10 cellular contexts compared by ENCODE assay signal in genomic region chr1:24748191-24749121, GRCh38. TPM values are rescaled to one million over a fixed set of nuclear protein-coding genes. Genes with fewer than 3 reads are reported as not detected.
DNase-seq lines count a peak whose midpoint lies in the region; ATAC-seq and TF ChIP-seq lines count a peak whose summit lies in the region.
"Had no signal": no experiment of that assay in that cellular context is flagged by ENCODE, and none has a peak within 500 bp of the region (broad histone marks: within the 10 kb centered on the region; RNA-seq: fewer than 3 reads in every experiment).

No MANE protein-coding gene starts in this region.

- peaks cover 3% of the 10 kb centered on the region for H3K36me3 ChIP-seq in iPS-18a (ENCODE audit: control insufficient read depth, low read depth, low read length)
- no peaks in the 10 kb centered on the region for H3K36me3 ChIP-seq in thoracic aorta
- H3K36me3 ChIP-seq: BE2C had no signal

- intact Hi-C loops in activated CD4-positive, alpha-beta T cell treated with anti-CD3 and anti-CD28 coated beads, Interleukin-2, amount 10 ng/mL, durations not matched to agents 24 days and 14 days (cut with micrococcal nuclease): loop anchor here (10.0 kb wide), 1 partner anchor 206 kb away; no protein-coding TSS in a partner anchor

- H3K27ac ChIP-seq in iPS-18a (ENCODE audit: low read length) (no peak overlapping the region), thoracic aorta (peak overlapping the region; percentile 90 to 98)

- no peaks in the 10 kb centered on the region for H3K9me3 Mint-ChIP-seq in activated CD4-positive, alpha-beta T cell treated with anti-CD3 and anti-CD28 coated beads, Interleukin-2, amount 10 ng/mL, durations not matched to agents 24 days and 14 days
- no peaks in the 10 kb centered on the region for H3K9me3 Mint-ChIP-seq in WTC11

- no peaks in the 10 kb centered on the region for H3K27me3 ChIP-seq in iPS-18a (ENCODE audit: control insufficient read depth, insufficient read depth, low read length)
- no peaks in the 10 kb centered on the region for H3K27me3 ChIP-seq in thoracic aorta (replicated peaks; ENCODE audit: insufficient read depth)
- H3K27me3 ChIP-seq: BE2C had no signal

- H3K4me1 Mint-ChIP-seq in activated CD4-positive, alpha-beta T cell treated with anti-CD3 and anti-CD28 coated beads, Interleukin-2, amount 10 ng/mL, durations not matched to agents 24 days and 14 days: peaks cover 37% of the 10 kb centered on the region
- H3K4me1 Mint-ChIP-seq in WTC11: peaks cover 64% of the 10 kb centered on the region

- H3K4me3 Mint-ChIP-seq in activated CD4-positive, alpha-beta T cell treated with anti-CD3 and anti-CD28 coated beads, Interleukin-2, amount 10 ng/mL, durations not matched to agents 24 days and 14 days: peak overlapping the region; percentile 59
- peak overlapping the region; percentile 95 for H3K4me3 Mint-ChIP-seq in WTC11

- H3K36me3 Mint-ChIP-seq in activated CD4-positive, alpha-beta T cell treated with anti-CD3 and anti-CD28 coated beads, Interleukin-2, amount 10 ng/mL, durations not matched to agents 24 days and 14 days (ENCODE audit: low read depth): peaks cover 3% of the 10 kb centered on the region
- H3K36me3 Mint-ChIP-seq in WTC11: peaks cover 27% of the 10 kb centered on the region

- POLR2A ChIA-PET in WTC11 (lab: Charles Lee): interaction anchor here (1.1 kb wide), 1 partner anchor 24 kb away, joined by 3 read pairs; no protein-coding TSS in a partner anchor

- H3K27ac Mint-ChIP-seq in activated CD4-positive, alpha-beta T cell treated with anti-CD3 and anti-CD28 coated beads, Interleukin-2, amount 10 ng/mL, durations not matched to agents 24 days and 14 days: no peak overlapping the region
- peak overlapping the region; percentile 87 for H3K27ac Mint-ChIP-seq in WTC11

- CTCF ChIA-PET in WTC11 (lab: Charles Lee): interaction anchor here (1.0 to 1.8 kb wide), 3 partner anchors 17 to 99 kb away, joined by 3 to 10 read pairs (median 4); no protein-coding TSS in a partner anchor

- H3K9ac ChIP-seq in iPS-18a (ENCODE audit: low read length): no peak overlapping the region

- H3K4me3 ChIP-seq in iPS-18a (ENCODE audit: low read length) (peak overlapping the region; percentile 19), thoracic aorta (peak overlapping the region; percentile 91)

- H3K4me1 ChIP-seq in iPS-18a (ENCODE audit: control insufficient read depth, low read depth, low read length) (peaks cover 11% of the 10 kb centered on the region), thoracic aorta (ENCODE audit: control insufficient read depth in 1 of 2, low read depth in 2 of 2) (peaks cover 36 to 53% of the 10 kb centered on the region in 2 donors)

- H3K9me3 ChIP-seq in iPS-18a (ENCODE audit: control insufficient read depth, low read depth, low read length): no peaks in the 10 kb centered on the region
- no peaks in the 10 kb centered on the region for H3K9me3 ChIP-seq in thoracic aorta
- H3K9me3 ChIP-seq: BE2C had no signal

- H3K27me3 Mint-ChIP-seq in activated CD4-positive, alpha-beta T cell treated with anti-CD3 and anti-CD28 coated beads, Interleukin-2, amount 10 ng/mL, durations not matched to agents 24 days and 14 days: no peaks in the 10 kb centered on the region
- no peaks in the 10 kb centered on the region for H3K27me3 Mint-ChIP-seq in WTC11 (ENCODE audit: low read depth)

- no peak for TF ChIP-seq CTCF in WTC11 (IDR thresholded peaks at IDR 0.05)
- TF ChIP-seq CTCF in thoracic aorta (IDR thresholded peaks at IDR 0.05): no peak

- no peak for DNase-seq in activated CD4-positive, alpha-beta T cell treated with anti-CD3 and anti-CD28 coated beads, Interleukin-2, amount 10 ng/mL, durations not matched to agents 24 days and 14 days
- DNase-seq in activated CD4-positive, alpha-beta T cell treated with anti-CD3 and anti-CD28 coated beads for 48 hours: no peak
- DNase-seq in WTC11 (ENCODE audit: low spot score) (no peak), thoracic aorta (ENCODE audit: low spot score) (no peak), SW480 (ENCODE audit: low spot score) (no peak)
- DNase-seq: BE2C, NCI-H524 had no signal

- ATAC-seq in WTC11 (no peak), thoracic aorta (ENCODE audit: insufficient number of reproducible peaks, low FRiP score, low read depth) (no peak), GM18867 (IDR thresholded peaks at IDR 0.05; ENCODE audit: unreplicated experiment) (no peak), HG03342 (IDR thresholded peaks at IDR 0.05; ENCODE audit: unreplicated experiment) (no peak)

TF ChIP-seq in WTC11, 78 proteins besides CTCF, POLR2A, EP300 and RAD21 (continues in another document):
- TF ChIP-seq STAT6 (CRISPR knock-in tag; conservative IDR thresholded peaks at IDR 0.05; ENCODE audit: low read depth): no peak
- TF ChIP-seq ZNF281 (CRISPR knock-in tag; IDR thresholded peaks at IDR 0.05): no peak
- no peak for TF ChIP-seq RELA (CRISPR knock-in tag; IDR thresholded peaks at IDR 0.05; ENCODE audit: borderline replicate concordance)
- TF ChIP-seq ZNF317 (CRISPR knock-in tag; IDR thresholded peaks at IDR 0.05; ENCODE audit: borderline replicate concordance, low read depth): no peak
- TF ChIP-seq, protein P1, sequence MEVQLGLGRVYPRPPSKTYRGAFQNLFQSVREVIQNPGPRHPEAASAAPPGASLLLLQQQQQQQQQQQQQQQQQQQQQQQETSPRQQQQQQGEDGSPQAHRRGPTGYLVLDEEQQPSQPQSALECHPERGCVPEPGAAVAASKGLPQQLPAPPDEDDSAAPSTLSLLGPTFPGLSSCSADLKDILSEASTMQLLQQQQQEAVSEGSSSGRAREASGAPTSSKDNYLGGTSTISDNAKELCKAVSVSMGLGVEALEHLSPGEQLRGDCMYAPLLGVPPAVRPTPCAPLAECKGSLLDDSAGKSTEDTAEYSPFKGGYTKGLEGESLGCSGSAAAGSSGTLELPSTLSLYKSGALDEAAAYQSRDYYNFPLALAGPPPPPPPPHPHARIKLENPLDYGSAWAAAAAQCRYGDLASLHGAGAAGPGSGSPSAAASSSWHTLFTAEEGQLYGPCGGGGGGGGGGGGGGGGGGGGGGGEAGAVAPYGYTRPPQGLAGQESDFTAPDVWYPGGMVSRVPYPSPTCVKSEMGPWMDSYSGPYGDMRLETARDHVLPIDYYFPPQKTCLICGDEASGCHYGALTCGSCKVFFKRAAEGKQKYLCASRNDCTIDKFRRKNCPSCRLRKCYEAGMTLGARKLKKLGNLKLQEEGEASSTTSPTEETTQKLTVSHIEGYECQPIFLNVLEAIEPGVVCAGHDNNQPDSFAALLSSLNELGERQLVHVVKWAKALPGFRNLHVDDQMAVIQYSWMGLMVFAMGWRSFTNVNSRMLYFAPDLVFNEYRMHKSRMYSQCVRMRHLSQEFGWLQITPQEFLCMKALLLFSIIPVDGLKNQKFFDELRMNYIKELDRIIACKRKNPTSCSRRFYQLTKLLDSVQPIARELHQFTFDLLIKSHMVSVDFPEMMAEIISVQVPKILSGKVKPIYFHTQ (CRISPR knock-in tag; IDR thresholded peaks at IDR 0.05): no peak
- TF ChIP-seq NFATC4 (CRISPR knock-in tag; IDR thresholded peaks at IDR 0.05): no peak
- TF ChIP-seq GABPB1 (CRISPR knock-in tag; IDR thresholded peaks at IDR 0.05): no peak

RNA-seq across cellular contexts. Expression of gene CLIC4, which starts 3.2 kb away (rescaled TPM):
- 15.7 and 17.4 TPM in 2 replicates for total RNA-seq in activated CD4-positive, alpha-beta T cell treated with anti-CD3 and anti-CD28 coated beads, Interleukin-2, amount 10 ng/mL, durations not matched to agents 24 days and 14 days
- 248 to 262 TPM (median 260 TPM) in 3 replicates for total RNA-seq in WTC11 (2021)
- total RNA-seq in thoracic aorta: 100 to 1,000 TPM; 740 to 777 TPM

Comparison
In these comparisons a context has a peak if more than half of its experiments do, and no peak if none do; other contexts are left out.
1. RNA of gene CLIC4, which starts 3.2 kb away (total RNA-seq): 740 to 777 TPM in thoracic aorta and 248 to 262 TPM in WTC11; 15.7 to 17.4 TPM in activated CD4-positive, alpha-beta T cell treated with anti-CD3 and anti-CD28 coated beads, Interleukin-2, amount 10 ng/mL, durations not matched to agents 24 days and 14 days; every median in the first group is over 10 times any median in the second.